In genomic region chr19:55279773-55280643, GRCh38 we compare ENCODE assay signal across 8 cellular contexts. TPM values are rescaled to one million over a fixed set of nuclear protein-coding genes. Genes with fewer than 3 reads are reported as not detected.
A peak's percentile ranks its signal among the peaks of the same experiment; 100 is the strongest.
DNase-seq lines count a peak whose midpoint lies in the region; FAIRE-seq and TF ChIP-seq lines count a peak whose summit lies in the region.

Gene HSPBP1 (minus strand): TSS chr19:55280110. CDS start chr19:55279608, 502 bp downstream.

- peak within 1 kb of the TSS; percentile 90 to 94 (median 92) for H3K27ac Mint-ChIP-seq in nephron
- peak within 1 kb of the TSS; percentile 98 for H3K27ac Mint-ChIP-seq in stimulated activated naive CD8-positive, alpha-beta T cell treated with anti-CD3 and anti-CD28 coated beads, Interleukin-15, Interleukin-2, amounts not matched to agents 100 ng/mL and 50 ng/mL, for 24 hours

- H3K4me3 Mint-ChIP-seq in nephron, result peak within 1 kb of the TSS; percentile 96
- peak within 1 kb of the TSS; percentile 94 for H3K4me3 Mint-ChIP-seq in stimulated activated naive CD8-positive, alpha-beta T cell treated with anti-CD3 and anti-CD28 coated beads, Interleukin-15, Interleukin-2, amounts not matched to agents 100 ng/mL and 50 ng/mL, for 24 hours

- peaks cover 17% of the 10 kb centered on the region for H3K4me1 Mint-ChIP-seq in nephron
- peaks cover 52% of the 10 kb centered on the region for H3K4me1 Mint-ChIP-seq in stimulated activated naive CD8-positive, alpha-beta T cell treated with anti-CD3 and anti-CD28 coated beads, Interleukin-15, Interleukin-2, amounts not matched to agents 100 ng/mL and 50 ng/mL, for 24 hours (ENCODE audit: low read depth)

- H3K4me3 ChIP-seq in fibroblast of the aortic adventitia (ENCODE audit: low read depth, low read length), result peak within 1 kb of the TSS; percentile 90

- H3K9me3 Mint-ChIP-seq in nephron, result no peaks in the 10 kb centered on the region
- no peaks in the 10 kb centered on the region for H3K9me3 Mint-ChIP-seq in stimulated activated naive CD8-positive, alpha-beta T cell treated with anti-CD3 and anti-CD28 coated beads, Interleukin-15, Interleukin-2, amounts not matched to agents 100 ng/mL and 50 ng/mL, for 24 hours

- TF ChIP-seq POLR2A in H54 (IDR thresholded peaks at IDR 0.05; ENCODE audit: low read depth, low read length), result peak; percentile 58; the same call in 1 of the 2 replicates

- peaks cover 10% of the 10 kb centered on the region for H3K36me3 Mint-ChIP-seq in nephron (ENCODE audit: low read depth)
- peaks cover 28% of the 10 kb centered on the region for H3K36me3 Mint-ChIP-seq in stimulated activated naive CD8-positive, alpha-beta T cell treated with anti-CD3 and anti-CD28 coated beads, Interleukin-15, Interleukin-2, amounts not matched to agents 100 ng/mL and 50 ng/mL, for 24 hours (ENCODE audit: low read depth)

- H3K27me3 Mint-ChIP-seq in nephron (ENCODE audit: low read depth), result peaks cover 4% of the 10 kb centered on the region
- H3K27me3 Mint-ChIP-seq in stimulated activated naive CD8-positive, alpha-beta T cell treated with anti-CD3 and anti-CD28 coated beads, Interleukin-15, Interleukin-2, amounts not matched to agents 100 ng/mL and 50 ng/mL, for 24 hours, result no peaks in the 10 kb centered on the region

- TF ChIP-seq CTCF in fibroblast of the aortic adventitia (IDR thresholded peaks at IDR 0.05; ENCODE audit: insufficient read depth, low read length), result no peak
- no peak for TF ChIP-seq CTCF in nephron (IDR thresholded peaks at IDR 0.05; ENCODE audit: unreplicated experiment in 3 of 3)

- DNase-seq in Daoy (ENCODE audit: low read depth) (peak; percentile 98), H54 (ENCODE audit: insufficient read length, low spot score) (peak; percentile 99), M059J (ENCODE audit: low read depth) (peak; percentile 95), SHP77 (lab: John Stamatoyannopoulos, UW) (peak; percentile 95), fibroblast of the aortic adventitia (ENCODE audit: low read depth) (peak; percentile 92)
- peak; percentile 94 for DNase-seq in activated effector memory CD4-positive, alpha-beta T cell treated with Interleukin-2 at 50 U/mL for 16 hours

- FAIRE-seq in H54 (lab: Jason Lieb, UNC), result peak; percentile 45

RNA-seq across cellular contexts. Expression of gene HSPBP1, which starts in this region (rescaled TPM):
- total RNA-seq in Daoy (2014; rRNA removed; shearing (Covaris generic)), result 104 and 113 TPM in 2 replicates
- total RNA-seq in M059J (2014; rRNA removed; shearing (Covaris generic)), result 25.5 and 37.2 TPM in 2 replicates
- total RNA-seq in fibroblast of the aortic adventitia (ENCODE audit: low replicate concordance), result 29.1 and 48.3 TPM in 2 replicates

Comparison
In these comparisons a context has a peak if more than half of its experiments do, and no peak if none do; other contexts are left out.
1. Peak in every context shown above with its lines: DNase-seq and H3K4me3 ChIP-seq.